In the genomic region with DNA sequence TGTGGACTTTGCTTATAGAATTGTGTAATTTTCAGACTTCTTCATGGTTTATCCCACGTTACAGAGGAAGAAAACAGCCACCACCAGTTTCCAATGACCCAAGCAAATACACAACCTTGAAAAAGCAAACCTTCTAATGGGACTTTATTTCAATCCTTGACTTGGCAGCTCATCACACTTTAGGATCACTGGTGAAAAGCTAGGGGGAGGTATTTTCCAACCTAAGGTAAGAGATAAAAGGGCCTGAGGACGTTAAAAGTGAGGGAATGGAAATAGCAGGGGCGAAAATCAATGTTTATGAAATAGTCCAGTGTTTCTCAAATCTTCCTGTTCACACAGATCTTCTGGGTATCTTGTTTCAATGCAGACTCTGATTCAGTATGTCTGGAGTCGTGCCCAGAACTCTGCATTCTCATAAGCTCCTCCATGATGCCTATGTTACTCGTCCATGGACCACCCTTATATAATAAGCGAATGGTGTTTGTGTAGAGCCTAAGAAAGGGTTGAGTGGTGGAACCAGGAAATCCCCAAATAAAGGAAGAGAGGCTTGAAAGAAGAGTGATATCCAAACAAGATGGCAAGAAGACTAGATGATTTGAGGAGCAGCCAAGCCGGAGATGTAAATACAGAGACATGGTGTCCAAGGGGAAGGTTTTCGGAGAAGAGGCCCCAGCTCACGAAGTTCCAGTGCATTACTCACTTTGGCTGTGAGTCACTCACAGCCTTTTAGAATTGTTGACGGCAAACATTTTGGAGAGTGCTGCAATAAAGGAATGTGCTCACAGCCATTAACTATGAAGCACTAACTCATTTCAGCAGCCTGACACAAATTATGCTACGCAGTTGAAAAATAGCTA, we compare ENCODE assay signal across 9 cellular contexts.
DNase-seq lines count a peak whose midpoint lies in the region; ATAC-seq and TF ChIP-seq lines count a peak whose summit lies in the region.
"Had no signal": no experiment of that assay in that cellular context is flagged by ENCODE, and none has a peak within 500 bp of the region (broad histone marks: within the 10 kb centered on the region; RNA-seq: fewer than 3 reads in every experiment).

No MANE protein-coding gene starts in this region.

- H3K4me3 Mint-ChIP-seq in T-cell = no peak overlapping the region
- no peak overlapping the region for H3K4me3 Mint-ChIP-seq in stimulated activated memory B cell treated with anti-CD40 and anti-IgM and Interleukin-4, amounts not matched to agents 10 μg/mL and 1 μg/mL and 100 μg/mL, for 72 hours
- H3K4me3 Mint-ChIP-seq in WTC11 = no peak overlapping the region
- H3K4me3 Mint-ChIP-seq: activated CD4-positive, alpha-beta T cell treated with anti-CD3 and anti-CD28 coated beads for 36 hours had no signal

- no peak for TF ChIP-seq POLR2A in stomach (IDR thresholded peaks at IDR 0.05)

- CTCF ChIA-PET in T-cell (lab: Charles Lee) = no interaction called here
- CTCF ChIA-PET in WTC11 (lab: Charles Lee) = interaction anchor here (0.9 to 1.2 kb wide), 4 partner anchors 11 to 308 kb away, joined by 3 to 4 read pairs (median 3); no protein-coding TSS in a partner anchor

- intact Hi-C loops in stomach (cut with DNase I; ENCODE audit: low total_unique reads) = no loop called here

- no peaks in the 10 kb centered on the region for H3K4me1 Mint-ChIP-seq in T-cell
- H3K4me1 Mint-ChIP-seq in stimulated activated memory B cell treated with anti-CD40 and anti-IgM and Interleukin-4, amounts not matched to agents 10 μg/mL and 1 μg/mL and 100 μg/mL, for 72 hours = no peaks in the 10 kb centered on the region
- H3K4me1 Mint-ChIP-seq in WTC11 = 0 out of 2 replicates have a peak, but pooled peaks cover 3% of the 10 kb centered on the region
- H3K4me1 Mint-ChIP-seq: activated CD4-positive, alpha-beta T cell treated with anti-CD3 and anti-CD28 coated beads for 36 hours had no signal

- H3K4me3 ChIP-seq in astrocyte of the spinal cord (ENCODE audit: low read depth, low read length) = no peak overlapping the region
- H3K4me3 ChIP-seq in stomach = no peak overlapping the region

- H3K27me3 Mint-ChIP-seq in T-cell = no peaks in the 10 kb centered on the region
- no peaks in the 10 kb centered on the region for H3K27me3 Mint-ChIP-seq in stimulated activated memory B cell treated with anti-CD40 and anti-IgM and Interleukin-4, amounts not matched to agents 10 μg/mL and 1 μg/mL and 100 μg/mL, for 72 hours
- peaks cover 3% of the 10 kb centered on the region; the same call in 1 of the 2 replicates for H3K27me3 Mint-ChIP-seq in WTC11 (ENCODE audit: low read depth)
- H3K27me3 Mint-ChIP-seq: activated CD4-positive, alpha-beta T cell treated with anti-CD3 and anti-CD28 coated beads for 36 hours had no signal

- peaks cover 0 to 6% (median 2%) of the 10 kb centered on the region in 4 donors for H3K4me1 ChIP-seq in stomach

- TF ChIP-seq CTCF in astrocyte of the spinal cord (IDR thresholded peaks at IDR 0.05; ENCODE audit: low read depth, low read length) (no peak), stomach (IDR thresholded peaks at IDR 0.05) (no peak), GM13977 (IDR thresholded peaks at IDR 0.05; ENCODE audit: extremely low read depth, insufficient read depth, missing control alignments) (no peak), WTC11 (IDR thresholded peaks at IDR 0.05) (no peak)

- ATAC-seq in T-cell (replicated peaks in 1 of 4) = no peak
- no peak for ATAC-seq in stimulated activated memory B cell treated with anti-CD40 and anti-IgM and Interleukin-4, amounts not matched to agents 10 μg/mL and 1 μg/mL and 100 μg/mL, for 72 hours
- ATAC-seq in WTC11 = no peak
- ATAC-seq: activated CD4-positive, alpha-beta T cell treated with anti-CD3 and anti-CD28 coated beads for 36 hours had no signal

- no peaks in the 10 kb centered on the region for H3K36me3 Mint-ChIP-seq in T-cell
- no peaks in the 10 kb centered on the region for H3K36me3 Mint-ChIP-seq in stimulated activated memory B cell treated with anti-CD40 and anti-IgM and Interleukin-4, amounts not matched to agents 10 μg/mL and 1 μg/mL and 100 μg/mL, for 72 hours
- H3K36me3 Mint-ChIP-seq in WTC11 = no peaks in the 10 kb centered on the region

- in situ Hi-C loops in astrocyte of the spinal cord (cut with HindIII; ENCODE audit: low sequenced_read_pairs) (no loop called here), GM13977 (cut with MboI; ENCODE audit: low pct_unique_long_range_greater_than_20kb, low sequenced_read_pairs, unreplicated experiment) (no loop called here)

- TF ChIP-seq EP300 in stomach (IDR thresholded peaks at IDR 0.05) = no peak

- no peaks in the 10 kb centered on the region for H3K27me3 ChIP-seq in stomach

- no peaks in the 10 kb centered on the region for H3K9me3 ChIP-seq in stomach

- H3K27ac ChIP-seq in stomach = peak overlapping the region in 4 of 5 donors; percentile 43 to 61 (median 50)

- H3K9me3 Mint-ChIP-seq in T-cell = peaks cover 0 to 5% (median 4%) of the 10 kb centered on the region in 3 donors
- peaks cover 8% of the 10 kb centered on the region for H3K9me3 Mint-ChIP-seq in stimulated activated memory B cell treated with anti-CD40 and anti-IgM and Interleukin-4, amounts not matched to agents 10 μg/mL and 1 μg/mL and 100 μg/mL, for 72 hours
- H3K9me3 Mint-ChIP-seq in WTC11 = peaks cover 7% of the 10 kb centered on the region

- DNase-seq in HCEC 1CT (peak; percentile 90), astrocyte of the spinal cord (ENCODE audit: low read depth, low spot score) (peak; percentile 95), inferior parietal cortex (ENCODE audit: extremely low spot score) (peak; percentile 42), stomach (no peak), T-cell (no peak), GM13977 (ENCODE audit: low spot score) (no peak), WTC11 (ENCODE audit: low spot score) (no peak)
- DNase-seq: activated CD4-positive, alpha-beta T cell treated with anti-CD3 and anti-CD28 coated beads for 36 hours had no signal

- 61 to 71% (median 69%) methylated on average over 11 of the region's 11 CpGs for WGBS in stomach, 5 donors

- POLR2A ChIA-PET in T-cell (lab: Charles Lee) = no interaction called here
- POLR2A ChIA-PET in WTC11 (lab: Charles Lee) = no interaction called here

- H3K27ac Mint-ChIP-seq in T-cell = no peak overlapping the region
- H3K27ac Mint-ChIP-seq in stimulated activated memory B cell treated with anti-CD40 and anti-IgM and Interleukin-4, amounts not matched to agents 10 μg/mL and 1 μg/mL and 100 μg/mL, for 72 hours = no peak overlapping the region
- H3K27ac Mint-ChIP-seq in WTC11 = no peak overlapping the region
- H3K27ac Mint-ChIP-seq: activated CD4-positive, alpha-beta T cell treated with anti-CD3 and anti-CD28 coated beads for 36 hours had no signal

- no peaks in the 10 kb centered on the region for H3K36me3 ChIP-seq in stomach

TF ChIP-seq in WTC11, 78 proteins besides CTCF, POLR2A, EP300 and RAD21:
- no peak for TF ChIP-seq NFYB (CRISPR knock-in tag; conservative IDR thresholded peaks at IDR 0.05; ENCODE audit: low read depth)
- TF ChIP-seq SMAD3 (CRISPR knock-in tag; IDR thresholded peaks at IDR 0.05; ENCODE audit: borderline replicate concordance) = no peak
- TF ChIP-seq, protein P1, sequence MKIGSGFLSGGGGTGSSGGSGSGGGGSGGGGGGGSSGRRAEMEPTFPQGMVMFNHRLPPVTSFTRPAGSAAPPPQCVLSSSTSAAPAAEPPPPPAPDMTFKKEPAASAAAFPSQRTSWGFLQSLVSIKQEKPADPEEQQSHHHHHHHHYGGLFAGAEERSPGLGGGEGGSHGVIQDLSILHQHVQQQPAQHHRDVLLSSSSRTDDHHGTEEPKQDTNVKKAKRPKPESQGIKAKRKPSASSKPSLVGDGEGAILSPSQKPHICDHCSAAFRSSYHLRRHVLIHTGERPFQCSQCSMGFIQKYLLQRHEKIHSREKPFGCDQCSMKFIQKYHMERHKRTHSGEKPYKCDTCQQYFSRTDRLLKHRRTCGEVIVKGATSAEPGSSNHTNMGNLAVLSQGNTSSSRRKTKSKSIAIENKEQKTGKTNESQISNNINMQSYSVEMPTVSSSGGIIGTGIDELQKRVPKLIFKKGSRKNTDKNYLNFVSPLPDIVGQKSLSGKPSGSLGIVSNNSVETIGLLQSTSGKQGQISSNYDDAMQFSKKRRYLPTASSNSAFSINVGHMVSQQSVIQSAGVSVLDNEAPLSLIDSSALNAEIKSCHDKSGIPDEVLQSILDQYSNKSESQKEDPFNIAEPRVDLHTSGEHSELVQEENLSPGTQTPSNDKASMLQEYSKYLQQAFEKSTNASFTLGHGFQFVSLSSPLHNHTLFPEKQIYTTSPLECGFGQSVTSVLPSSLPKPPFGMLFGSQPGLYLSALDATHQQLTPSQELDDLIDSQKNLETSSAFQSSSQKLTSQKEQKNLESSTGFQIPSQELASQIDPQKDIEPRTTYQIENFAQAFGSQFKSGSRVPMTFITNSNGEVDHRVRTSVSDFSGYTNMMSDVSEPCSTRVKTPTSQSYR (CRISPR knock-in tag; IDR thresholded peaks at IDR 0.05) = no peak
- no peak for TF ChIP-seq ZNF423 (CRISPR knock-in tag; IDR thresholded peaks at IDR 0.05)
- TF ChIP-seq, protein P2, sequence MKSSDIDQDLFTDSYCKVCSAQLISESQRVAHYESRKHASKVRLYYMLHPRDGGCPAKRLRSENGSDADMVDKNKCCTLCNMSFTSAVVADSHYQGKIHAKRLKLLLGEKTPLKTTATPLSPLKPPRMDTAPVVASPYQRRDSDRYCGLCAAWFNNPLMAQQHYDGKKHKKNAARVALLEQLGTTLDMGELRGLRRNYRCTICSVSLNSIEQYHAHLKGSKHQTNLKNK (CRISPR knock-in tag; IDR thresholded peaks at IDR 0.05) = no peak
- no peak for TF ChIP-seq FOXP1 (CRISPR knock-in tag; IDR thresholded peaks at IDR 0.05; ENCODE audit: borderline replicate concordance)
- no peak for TF ChIP-seq CBFB (CRISPR knock-in tag; IDR thresholded peaks at IDR 0.05; ENCODE audit: low read depth)
- TF ChIP-seq ZNF138 (CRISPR knock-in tag; conservative IDR thresholded peaks at IDR 0.05) = no peak
- TF ChIP-seq ZNF232 (CRISPR knock-in tag; IDR thresholded peaks at IDR 0.05) = no peak
- no peak for TF ChIP-seq JUN (CRISPR knock-in tag; IDR thresholded peaks at IDR 0.05)
- TF ChIP-seq NR1H2 (CRISPR knock-in tag; IDR thresholded peaks at IDR 0.05) = no peak
TF ChIP-seq in WTC11: peak in this region for 0.

Comparison
In these comparisons a context has a peak if more than half of its experiments do, and no peak if none do; other contexts are left out.
1. DNase-seq: peak in HCEC 1CT (single experiment), astrocyte of the spinal cord (single experiment) and inferior parietal cortex (single experiment); none in stomach (single experiment), T-cell (0 of 34), GM13977 (single experiment) and WTC11 (single experiment).